Comparison of ENCODE assay signal across 8 cellular contexts in the genomic region with DNA sequence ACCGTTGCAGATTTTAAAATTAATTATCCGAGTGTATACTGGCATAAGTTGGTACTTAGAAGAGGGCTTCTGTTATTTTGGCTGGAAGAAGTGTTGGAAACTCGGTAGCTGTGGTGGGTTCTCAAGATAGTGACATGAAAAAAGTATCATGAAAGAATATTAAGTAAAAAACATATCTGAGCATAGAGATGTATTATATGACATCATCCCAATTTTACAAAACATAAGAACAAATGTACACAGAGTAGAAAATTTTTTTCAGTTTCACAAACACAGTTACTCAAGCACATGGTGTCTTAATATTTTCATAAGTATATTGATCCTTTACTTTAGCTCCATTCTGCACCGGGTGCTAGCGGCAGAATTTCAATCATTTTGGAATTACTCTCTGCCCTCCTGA. TPM values are rescaled to one million over a fixed set of nuclear protein-coding genes. Genes with fewer than 3 reads are reported as not detected.
DNase-seq lines count a peak whose midpoint lies in the region; ATAC-seq, FAIRE-seq and TF ChIP-seq lines count a peak whose summit lies in the region.

No MANE protein-coding gene starts in this region.

- H3K9ac ChIP-seq in skeletal muscle tissue (ENCODE audit: low read depth in 1 of 3, low read length in 3 of 3) = peak overlapping the region; percentile 54 to 79 (median 71)

- peaks cover 73% of the 10 kb centered on the region for H3K4me1 Mint-ChIP-seq in activated B cell treated with CpG ODN at 0.5 μM for 24 hours

- peak overlapping the region; percentile 79 for H3K4me3 ChIP-seq in fibroblast of the aortic adventitia (ENCODE audit: low read depth, low read length)
- H3K4me3 ChIP-seq in skeletal muscle tissue (ENCODE audit: low read length in 3 of 3) = peak overlapping the region; percentile 52 to 82 (median 65)

- H3K36me3 ChIP-seq in skeletal muscle tissue (ENCODE audit: control insufficient read depth in 3 of 3, insufficient read depth in 3 of 3, low read length in 3 of 3) = no peaks in the 10 kb centered on the region

- TF ChIP-seq CTCF in activated B cell treated with CpG ODN at 0.5 μM for 24 hours (IDR thresholded peaks at IDR 0.05) (no peak), fibroblast of the aortic adventitia (IDR thresholded peaks at IDR 0.05; ENCODE audit: insufficient read depth, low read length) (no peak)

- no peaks in the 10 kb centered on the region for H3K27me3 ChIP-seq in skeletal muscle tissue (ENCODE audit: control insufficient read depth in 3 of 3, insufficient read depth in 3 of 3, low read length in 3 of 3)

- H3K4me1 ChIP-seq in skeletal muscle tissue (ENCODE audit: control insufficient read depth in 3 of 3, insufficient read depth in 3 of 3, low read length in 3 of 3) = peaks cover 2 to 15% (median 4%) of the 10 kb centered on the region in 3 donors

- H3K4me3 Mint-ChIP-seq in activated B cell treated with CpG ODN at 0.5 μM for 24 hours = peak overlapping the region; percentile 91

- H3K36me3 Mint-ChIP-seq in activated B cell treated with CpG ODN at 0.5 μM for 24 hours (ENCODE audit: low read depth) = peaks cover 38% of the 10 kb centered on the region

- intact Hi-C loops in activated B cell treated with CpG ODN at 0.5 μM for 24 hours (cut with micrococcal nuclease) = loop anchor here (10.0 kb wide), 3 partner anchors 1196 to 1614 kb away; no protein-coding TSS in a partner anchor

- TF ChIP-seq POLR2A in GM12892 (IDR thresholded peaks at IDR 0.05; ENCODE audit: low read depth, low read length) = no peak

- H3K27me3 Mint-ChIP-seq in activated B cell treated with CpG ODN at 0.5 μM for 24 hours = no peaks in the 10 kb centered on the region

- peak; percentile 60 for FAIRE-seq in GM12892 (lab: Jason Lieb, UNC)

- H3K27ac ChIP-seq in skeletal muscle tissue (ENCODE audit: low read depth, low read length) = peak overlapping the region; percentile 90

- POLR2A ChIA-PET in activated B cell treated with CpG ODN at 0.5 μM for 24 hours (lab: Charles Lee) = interaction anchor here (0.6 to 4.4 kb wide), 10 partner anchors 10 to 1224 kb away, joined by 3 to 75 read pairs (median 5); a partner anchor contains a TSS

- CTCF ChIA-PET in activated B cell treated with CpG ODN at 0.5 μM for 24 hours (lab: Charles Lee) = interaction anchor here (0.9 kb wide), 1 partner anchor 46 kb away, joined by 3 read pairs; no protein-coding TSS in a partner anchor

- H3K27ac Mint-ChIP-seq in activated B cell treated with CpG ODN at 0.5 μM for 24 hours = peak overlapping the region; percentile 93

- no peaks in the 10 kb centered on the region for H3K9me3 Mint-ChIP-seq in activated B cell treated with CpG ODN at 0.5 μM for 24 hours

- no peak for ATAC-seq in activated B cell treated with CpG ODN at 0.5 μM for 24 hours (ENCODE audit: low read depth)
- ATAC-seq in GM19467 (IDR thresholded peaks at IDR 0.05; ENCODE audit: unreplicated experiment) = no peak
- ATAC-seq in GM21360 (IDR thresholded peaks at IDR 0.05; ENCODE audit: unreplicated experiment) = no peak

- H3K9me3 ChIP-seq in skeletal muscle tissue (ENCODE audit: control insufficient read depth in 3 of 3, low read length in 3 of 3) = no peaks in the 10 kb centered on the region

- no peak for DNase-seq in GM12892 (ENCODE audit: insufficient read length)
- DNase-seq in activated B cell treated with CpG ODN at 0.5 μM for 24 hours = no peak
- no peak for DNase-seq in fibroblast of the aortic adventitia (ENCODE audit: low read depth)
- DNase-seq in DMS53 treated with DMSO at 0.1 percent for 48 hours (lab: John Stamatoyannopoulos, UW; ENCODE audit: unreplicated experiment) = no peak
- no peak for DNase-seq in SK-N-DZ (ENCODE audit: low spot score)

RNA-seq across cellular contexts. Expression of a gene that starts 0.7 kb away (rescaled TPM):
- 184 TPM for polyA plus RNA-seq in GM12892 (2012; ENCODE audit: missing spikeins)
- total RNA-seq in activated B cell treated with CpG ODN at 0.5 μM for 24 hours = 145 and 160 TPM in 2 replicates
- 202 and 358 TPM in 2 replicates for total RNA-seq in fibroblast of the aortic adventitia (ENCODE audit: low replicate concordance)
- total RNA-seq in skeletal muscle tissue = 16.2 TPM
- 0.30 and 0.88 TPM in 2 replicates for polyA plus RNA-seq in SK-N-DZ (2014; cell fraction: cytosol; rRNA removed)
- 0.91 and 1.1 TPM in 2 replicates for polyA plus RNA-seq in SK-N-DZ (2014; cell fraction: nucleus; rRNA removed)
